In genomic region chr1:181131255-181131901, GRCh38 we compare ENCODE assay signal across 11 cellular contexts. TPM values are rescaled to one million over a fixed set of nuclear protein-coding genes. Genes with fewer than 3 reads are reported as not detected.
A peak's percentile ranks its signal among the peaks of the same experiment; 100 is the strongest.
DNase-seq lines count a peak whose midpoint lies in the region; ATAC-seq, FAIRE-seq and TF ChIP-seq lines count a peak whose summit lies in the region.
"Had no signal": no experiment of that assay in that cellular context is flagged by ENCODE, and none has a peak within 500 bp of the region (broad histone marks: within the 10 kb centered on the region; RNA-seq: fewer than 3 reads in every experiment).

No MANE protein-coding gene starts in this region.

- peaks cover 42% of the 10 kb centered on the region for H3K4me1 Mint-ChIP-seq in activated naive CD8-positive, alpha-beta T cell treated with anti-CD3 and anti-CD28 coated beads for 36 hours

- H3K4me3 Mint-ChIP-seq in activated naive CD8-positive, alpha-beta T cell treated with anti-CD3 and anti-CD28 coated beads for 36 hours, result no peak overlapping the region

- peaks cover 15% of the 10 kb centered on the region for H3K27me3 Mint-ChIP-seq in activated naive CD8-positive, alpha-beta T cell treated with anti-CD3 and anti-CD28 coated beads for 36 hours

- DNase-seq in GM19239 (ENCODE audit: insufficient read length, low spot score) (no peak), head of caudate nucleus (no peak), iPS-NIHi11 (ENCODE audit: low spot score) (no peak), erythroblast (lab: John Stamatoyannopoulos, UW) (no peak), dermis blood vessel endothelial cell (no peak)
- no peak for DNase-seq in activated naive CD8-positive, alpha-beta T cell treated with anti-CD3 and anti-CD28 coated beads for 36 hours
- DNase-seq: left ventricle myocardium inferior, NCI-H2029 treated with DMSO at 0.1 percent for 48 hours had no signal

- peak; percentile 32 for ATAC-seq in HG03175 (IDR thresholded peaks at IDR 0.05; ENCODE audit: unreplicated experiment)
- ATAC-seq: activated naive CD4-positive, alpha-beta T cell treated with anti-CD3 and anti-CD28 coated beads, Interleukin-2, amount 50 U/mL, for 72 hours had no signal

- peak; percentile 70 for FAIRE-seq in GM19239 (lab: Jason Lieb, UNC)

- intact Hi-C loops in head of caudate nucleus (cut with DNase I), result no loop called here

- H3K9me3 Mint-ChIP-seq in activated naive CD8-positive, alpha-beta T cell treated with anti-CD3 and anti-CD28 coated beads for 36 hours, result no peaks in the 10 kb centered on the region
- H3K9me3 Mint-ChIP-seq: activated naive CD4-positive, alpha-beta T cell treated with anti-CD3 and anti-CD28 coated beads, Interleukin-2, amount 50 U/mL, for 72 hours had no signal

- no peak for TF ChIP-seq POLR2A in erythroblast (IDR thresholded peaks at IDR 0.05; ENCODE audit: low read length)

- H3K27ac Mint-ChIP-seq in activated naive CD8-positive, alpha-beta T cell treated with anti-CD3 and anti-CD28 coated beads for 36 hours, result peak overlapping the region; percentile 35
- H3K27ac Mint-ChIP-seq: activated naive CD4-positive, alpha-beta T cell treated with anti-CD3 and anti-CD28 coated beads, Interleukin-2, amount 50 U/mL, for 72 hours had no signal

- no peaks in the 10 kb centered on the region for H3K36me3 Mint-ChIP-seq in activated naive CD8-positive, alpha-beta T cell treated with anti-CD3 and anti-CD28 coated beads for 36 hours
- H3K36me3 Mint-ChIP-seq: activated naive CD4-positive, alpha-beta T cell treated with anti-CD3 and anti-CD28 coated beads, Interleukin-2, amount 50 U/mL, for 72 hours had no signal

- H3K4me3 ChIP-seq in GM08714 (ENCODE audit: low read length), result peak overlapping the region; percentile 8; the same call in 1 of the 2 replicates
- H3K4me3 ChIP-seq: left ventricle myocardium inferior had no signal

RNA-seq across cellular contexts. Expression of gene IER5, which starts 42.9 kb away (rescaled TPM):
- 10 to 100 TPM; 29.7 to 30.3 TPM for total RNA-seq in activated naive CD8-positive, alpha-beta T cell treated with anti-CD3 and anti-CD28 coated beads for 36 hours
- 26.6 and 29.1 TPM in 2 replicates for total RNA-seq in dermis blood vessel endothelial cell
